Comparison of ENCODE assay signal across 14 cellular contexts in the genomic region with DNA sequence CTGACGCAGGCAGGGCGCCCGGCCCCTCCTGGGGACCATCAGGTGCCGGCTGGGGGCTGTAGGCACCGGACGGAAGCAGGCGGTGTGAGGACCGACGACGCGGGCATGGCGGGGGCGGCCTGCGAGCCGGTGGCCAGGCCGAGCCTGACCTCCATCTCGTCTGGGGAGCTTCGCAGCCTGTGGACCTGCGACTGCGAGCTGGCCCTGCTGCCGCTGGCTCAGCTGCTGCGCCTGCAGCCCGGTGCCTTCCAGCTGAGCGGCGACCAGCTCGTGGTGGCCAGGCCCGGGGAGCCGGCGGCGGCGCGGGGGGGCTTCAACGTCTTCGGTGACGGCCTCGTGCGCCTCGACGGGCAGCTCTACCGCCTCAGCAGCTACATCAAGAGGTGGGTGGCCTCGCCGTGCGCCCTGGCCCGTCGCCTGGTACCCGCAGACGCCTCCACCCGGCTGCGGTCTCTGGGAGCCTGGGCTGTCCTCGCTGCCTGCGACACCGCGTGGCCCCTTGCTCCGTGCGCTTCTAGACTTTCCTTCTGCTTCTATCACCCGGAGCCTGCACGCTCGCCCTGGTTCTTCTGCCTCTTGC. TPM values are rescaled to one million over a fixed set of nuclear protein-coding genes. Genes with fewer than 3 reads are reported as not detected.
A peak's percentile ranks its signal among the peaks of the same experiment; 100 is the strongest.
DNase-seq lines count a peak whose midpoint lies in the region; ATAC-seq and TF ChIP-seq lines count a peak whose summit lies in the region.
"Had no signal": no experiment of that assay in that cellular context is flagged by ENCODE, and none has a peak within 500 bp of the region (broad histone marks: within the 10 kb centered on the region; RNA-seq: fewer than 3 reads in every experiment).

No MANE protein-coding gene starts in this region.

- peak overlapping the region; percentile 25 for H3K4me2 ChIP-seq in hepatocyte

- 92% methylated on average over 40 of the region's 58 CpGs for WGBS in hepatocyte (ENCODE audit: low lambda C conversion rate, missing lambda C conversion rate)
- 20% methylated on average over 36 of the region's 58 CpGs for WGBS in prostate gland

- H4K20me1 ChIP-seq in hepatocyte (ENCODE audit: insufficient read depth, poor library complexity, severe bottlenecking) = no peaks in the 10 kb centered on the region

- H3K27me3 ChIP-seq in hepatocyte (no peaks in the 10 kb centered on the region), prostate gland (replicated peaks; ENCODE audit: insufficient read depth) (peaks cover 14% of the 10 kb centered on the region)

- intact Hi-C loops in Calu3 (cut with micrococcal nuclease; ENCODE audit: unreplicated experiment) = no loop called here
- intact Hi-C loops in prostate gland (cut with DNase I) = no loop called here

- H3K36me3 ChIP-seq in hepatocyte (replicated peaks; ENCODE audit: insufficient read depth, low read depth) = no peaks in the 10 kb centered on the region
- no peaks in the 10 kb centered on the region for H3K36me3 ChIP-seq in prostate gland

- no peak overlapping the region for H3K27ac Mint-ChIP-seq in Calu3 (ENCODE audit: unreplicated experiment)
- H3K27ac Mint-ChIP-seq: immature natural killer cell, T-helper 17 cell had no signal

- H3K36me3 Mint-ChIP-seq in Calu3 (ENCODE audit: insufficient read depth, unreplicated experiment) = peaks cover 8% of the 10 kb centered on the region

- TF ChIP-seq CTCF in Calu3 (IDR thresholded peaks at IDR 0.05; ENCODE audit: unreplicated experiment) = no peak
- no peak for TF ChIP-seq CTCF in hepatocyte (IDR thresholded peaks at IDR 0.05; ENCODE audit: poor library complexity)
- no peak for TF ChIP-seq CTCF in prostate gland (IDR thresholded peaks at IDR 0.05)

- H3K4me3 Mint-ChIP-seq in Calu3 (ENCODE audit: low read depth, unreplicated experiment) = no peak overlapping the region
- H3K4me3 Mint-ChIP-seq: immature natural killer cell had no signal

- H3K4me1 ChIP-seq in hepatocyte (ENCODE audit: insufficient read depth) = peaks cover 22% of the 10 kb centered on the region
- H3K4me1 ChIP-seq in prostate gland (replicated peaks) = peaks cover 2% of the 10 kb centered on the region
- H3K4me1 ChIP-seq: Caco-2 had no signal

- no TSS peak for BruUV-seq in Calu3 (replicated peaks; lab: Mats Ljungman, UMichigan)

- CTCF ChIA-PET in Calu3 (lab: Charles Lee) = no interaction called here

- no peaks in the 10 kb centered on the region for H3K9me3 Mint-ChIP-seq in Calu3 (ENCODE audit: low read depth, unreplicated experiment)

- H3K9me2 ChIP-seq in hepatocyte (replicated peaks; ENCODE audit: insufficient read depth) = no peaks in the 10 kb centered on the region

- no peak overlapping the region for H2AFZ ChIP-seq in hepatocyte

- no peaks in the 10 kb centered on the region for H3K79me2 ChIP-seq in hepatocyte

- TF ChIP-seq POLR2A in prostate gland (IDR thresholded peaks at IDR 0.05) = no peak

- DNase-seq in Calu3 (peak; percentile 11), astrocyte of the hippocampus (ENCODE audit: low read depth, low spot score) (peak; percentile 55), hepatocyte (ENCODE audit: low spot score) (no peak), prostate gland (ENCODE audit: low spot score) (no peak), NCI-H2107 treated with DMSO at 0.1 percent for 48 hours (lab: John Stamatoyannopoulos, UW; ENCODE audit: unreplicated experiment) (no peak)
- DNase-seq: activated naive CD4-positive, alpha-beta T cell; Caco-2; NCI-H2171 treated with DMSO at 0.1 percent for 48 hours; stimulated activated CD4-positive, alpha-beta T cell treated with anti-CD3 and anti-CD28 coated beads, Interleukin-4, amount 100 ng/mL, for 1 hour; T-helper 17 cell had no signal

- ATAC-seq in HG02571 (IDR thresholded peaks at IDR 0.05; ENCODE audit: unreplicated experiment) (no peak), GM19035 (IDR thresholded peaks at IDR 0.05; ENCODE audit: unreplicated experiment) (no peak), GM21825 (IDR thresholded peaks at IDR 0.05; ENCODE audit: unreplicated experiment) (no peak)
- ATAC-seq: T-helper 17 cell had no signal

- peaks cover 7% of the 10 kb centered on the region for H3K4me1 Mint-ChIP-seq in Calu3 (ENCODE audit: low read depth, unreplicated experiment)

- H3K4me3 ChIP-seq in hepatocyte (no peak overlapping the region), prostate gland (peak overlapping the region; percentile 13 to 21)

- H3K27me3 Mint-ChIP-seq in Calu3 (ENCODE audit: unreplicated experiment) = peaks cover 34% of the 10 kb centered on the region

- no peaks in the 10 kb centered on the region for H3K9me3 ChIP-seq in hepatocyte (ENCODE audit: low read depth)
- H3K9me3 ChIP-seq in prostate gland = no peaks in the 10 kb centered on the region
- H3K9me3 ChIP-seq: Caco-2 had no signal

- H3K27ac ChIP-seq in hepatocyte = no peak overlapping the region
- no peak overlapping the region for H3K27ac ChIP-seq in prostate gland

RNA-seq across cellular contexts. Expression of a gene that starts 0.4 kb away (rescaled TPM):
- total RNA-seq in Calu3 (2022) (1.6 and 2.3 TPM in 2 replicates), hepatocyte (0.03 TPM in 1 of 2 replicates, not detected in the other), prostate gland (10 to 100 TPM in 1 of 2 donors, under 1 TPM in 1; 0.23 to 13.0 TPM)
- polyA plus RNA-seq in hepatocyte = 0.28 and 0.30 TPM in 2 replicates
- total RNA-seq: Caco-2, T-helper 17 cell had no signal
- polyA plus RNA-seq: immature natural killer cell had no signal

RNA-seq across cellular contexts. Expression of a gene that starts 26.0 kb away (rescaled TPM):
- total RNA-seq in Calu3 (2022) (not detected in 2 replicates), hepatocyte (0.36 and 0.57 TPM in 2 replicates), prostate gland (not detected)
- polyA plus RNA-seq in hepatocyte = 1.0 and 1.1 TPM in 2 replicates
- total RNA-seq: Caco-2, T-helper 17 cell had no signal
- polyA plus RNA-seq: immature natural killer cell had no signal

Comparison
In these comparisons a context has a peak if more than half of its experiments do, and no peak if none do; other contexts are left out.
1. DNase-seq: peak in Calu3 (single experiment) and astrocyte of the hippocampus (single experiment); none in hepatocyte (single experiment), prostate gland (single experiment) and NCI-H2107 treated with DMSO at 0.1 percent for 48 hours (single experiment).